ENCODE assay signal across 22 cellular contexts in genomic region chr7:130872341-130872740, GRCh38.
DNase-seq lines count a peak whose midpoint lies in the region; TF ChIP-seq lines count a peak whose summit lies in the region.
"Had no signal": no experiment of that assay in that cellular context is flagged by ENCODE, and none has a peak within 500 bp of the region (broad histone marks: within the 10 kb centered on the region; RNA-seq: fewer than 3 reads in every experiment).

No MANE protein-coding gene starts in this region.

- no peaks in the 10 kb centered on the region for H3K9me2 ChIP-seq in GM23248 (ENCODE audit: insufficient read depth)

- peaks cover 80% of the 10 kb centered on the region for H3K36me3 ChIP-seq in GM23248 (ENCODE audit: low read depth)
- peaks cover 93% of the 10 kb centered on the region for H3K36me3 ChIP-seq in osteoblast (ENCODE audit: insufficient read depth, low read length)

- POLR2A ChIA-PET in activated CD4-positive, alpha-beta memory T cell treated with anti-CD3 and anti-CD28 coated beads for 36 hours (lab: Charles Lee), result interaction anchor here (0.9 kb wide), 1 partner anchor 41 kb away, joined by 5 read pairs; no protein-coding TSS in a partner anchor

- CTCF ChIA-PET in activated CD4-positive, alpha-beta memory T cell treated with anti-CD3 and anti-CD28 coated beads for 36 hours (lab: Charles Lee), result no interaction called here

- H3K27me3 ChIP-seq in GM23248 (replicated peaks; ENCODE audit: insufficient read depth) (no peaks in the 10 kb centered on the region), osteoblast (ENCODE audit: insufficient read depth, low read length) (no peaks in the 10 kb centered on the region)

- H3K79me2 ChIP-seq in GM23248 (ENCODE audit: insufficient read depth), result peaks cover 43% of the 10 kb centered on the region
- H3K79me2 ChIP-seq in osteoblast (ENCODE audit: insufficient read depth, low read length), result peaks cover 37% of the 10 kb centered on the region

- H3K9ac ChIP-seq in GM23248, result no peak overlapping the region

- in situ Hi-C loops in GM23248 (cut with MboI), result no loop called here

- no peak overlapping the region for H2AFZ ChIP-seq in GM23248
- no peak overlapping the region for H2AFZ ChIP-seq in osteoblast (ENCODE audit: low read length)

- peak; percentile 74 for DNase-seq in activated CD8-positive, alpha-beta memory T cell treated with anti-CD3 and anti-CD28 coated beads for 24 hours
- no peak for DNase-seq in activated CD8-positive, alpha-beta memory T cell treated with anti-CD3 and anti-CD28 coated beads, Interleukin-2, amount 50 U/mL, for 48 hours
- DNase-seq in GM23248, result no peak
- no peak for DNase-seq in activated CD4-positive, alpha-beta memory T cell treated with anti-CD3 and anti-CD28 coated beads for 36 hours
- DNase-seq in osteoblast (ENCODE audit: insufficient read length, low spot score, missing footprints), result no peak
- DNase-seq in mesenteric fat pad (ENCODE audit: low spot score), result no peak
- DNase-seq in cerebellar cortex (ENCODE audit: low spot score), result no peak
- no peak for DNase-seq in DMS153 treated with DMSO at 0.1 percent for 48 hours (lab: John Stamatoyannopoulos, UW; ENCODE audit: unreplicated experiment)
- DNase-seq: aorta; CD8-positive, alpha-beta T cell; DND-41; endodermal cell; hypothalamus; kidney; NCI-H187; NCI-H446; SIG-M5; stimulated activated CD4-positive, alpha-beta T cell treated with anti-CD3 and anti-CD28 coated beads, Interleukin-12 subunit alpha, Interleukin-12 subunit beta, amount 100 ng/mL, for 4 hours; T-helper 9 cell; trophoblast cell had no signal

- H3K9me3 ChIP-seq in GM23248 (ENCODE audit: low read depth), result no peaks in the 10 kb centered on the region
- no peaks in the 10 kb centered on the region for H3K9me3 ChIP-seq in osteoblast (ENCODE audit: low read depth, low read length)

- no peaks in the 10 kb centered on the region for H3K9me3 Mint-ChIP-seq in activated CD4-positive, alpha-beta memory T cell treated with anti-CD3 and anti-CD28 coated beads for 36 hours
- H3K9me3 Mint-ChIP-seq: CD8-positive, alpha-beta T cell; endodermal cell; neural crest cell; stimulated activated memory B cell treated with anti-CD40 and anti-IgM and Interleukin-4, amounts not matched to agents 10 μg/mL and 1 μg/mL and 100 μg/mL, for 72 hours had no signal

- intact Hi-C loops in activated CD4-positive, alpha-beta memory T cell treated with anti-CD3 and anti-CD28 coated beads for 36 hours (cut with micrococcal nuclease), result no loop called here

- H4K20me1 ChIP-seq in GM23248 (ENCODE audit: insufficient read depth) (no peaks in the 10 kb centered on the region; the same call in 1 of the 2 replicates), osteoblast (ENCODE audit: insufficient read depth, low read length) (peaks cover 53% of the 10 kb centered on the region)

- no peak for TF ChIP-seq CTCF in osteoblast (IDR thresholded peaks at IDR 0.05; ENCODE audit: extremely low read depth, low read depth, low read length)

- peak overlapping the region; percentile 80 for H3K27ac Mint-ChIP-seq in activated CD4-positive, alpha-beta memory T cell treated with anti-CD3 and anti-CD28 coated beads for 36 hours
- H3K27ac Mint-ChIP-seq: CD8-positive, alpha-beta T cell; endodermal cell; stimulated activated memory B cell treated with anti-CD40 and anti-IgM and Interleukin-4, amounts not matched to agents 10 μg/mL and 1 μg/mL and 100 μg/mL, for 72 hours had no signal

- H3K27ac ChIP-seq in GM23248 (peak overlapping the region; percentile 49), osteoblast (ENCODE audit: low read depth, low read length) (peak overlapping the region; percentile 16)

- peak overlapping the region; percentile 27 for H3K4me3 Mint-ChIP-seq in activated CD4-positive, alpha-beta memory T cell treated with anti-CD3 and anti-CD28 coated beads for 36 hours
- H3K4me3 Mint-ChIP-seq: CD8-positive, alpha-beta T cell; endodermal cell; neural crest cell; stimulated activated memory B cell treated with anti-CD40 and anti-IgM and Interleukin-4, amounts not matched to agents 10 μg/mL and 1 μg/mL and 100 μg/mL, for 72 hours had no signal

- H3K4me1 ChIP-seq in GM23248 (ENCODE audit: insufficient read depth) (peaks cover 44% of the 10 kb centered on the region), osteoblast (ENCODE audit: insufficient read depth, low read length) (peaks cover 11% of the 10 kb centered on the region)

- peaks cover 84% of the 10 kb centered on the region for H3K36me3 Mint-ChIP-seq in activated CD4-positive, alpha-beta memory T cell treated with anti-CD3 and anti-CD28 coated beads for 36 hours

- peaks cover 47% of the 10 kb centered on the region for H3K4me1 Mint-ChIP-seq in activated CD4-positive, alpha-beta memory T cell treated with anti-CD3 and anti-CD28 coated beads for 36 hours (ENCODE audit: low read depth)

- H3F3A ChIP-seq in GM23248 (ENCODE audit: insufficient read depth), result peaks cover 97% of the 10 kb centered on the region

- H3K4me3 ChIP-seq in GM23248, result no peak overlapping the region
- no peak overlapping the region for H3K4me3 ChIP-seq in osteoblast (ENCODE audit: insufficient read depth, low read length)

- H3K4me2 ChIP-seq in GM23248 (ENCODE audit: unreplicated experiment), result no peak overlapping the region
- H3K4me2 ChIP-seq in osteoblast (ENCODE audit: insufficient read depth, low read length), result no peak overlapping the region

- H3K27me3 Mint-ChIP-seq in activated CD4-positive, alpha-beta memory T cell treated with anti-CD3 and anti-CD28 coated beads for 36 hours, result peaks cover 2% of the 10 kb centered on the region
- H3K27me3 Mint-ChIP-seq: stimulated activated memory B cell treated with anti-CD40 and anti-IgM and Interleukin-4, amounts not matched to agents 10 μg/mL and 1 μg/mL and 100 μg/mL, for 72 hours had no signal

- WGBS in GM23248 (ENCODE audit: low coverage in 1 of 2, low lambda C conversion rate in 2 of 2, missing lambda C conversion rate in 2 of 2), 2 experiments, result 71 to 76% methylated on average over 6 of the region's 6 CpGs
